1 cellular context compared by ENCODE assay signal in the genomic region with DNA sequence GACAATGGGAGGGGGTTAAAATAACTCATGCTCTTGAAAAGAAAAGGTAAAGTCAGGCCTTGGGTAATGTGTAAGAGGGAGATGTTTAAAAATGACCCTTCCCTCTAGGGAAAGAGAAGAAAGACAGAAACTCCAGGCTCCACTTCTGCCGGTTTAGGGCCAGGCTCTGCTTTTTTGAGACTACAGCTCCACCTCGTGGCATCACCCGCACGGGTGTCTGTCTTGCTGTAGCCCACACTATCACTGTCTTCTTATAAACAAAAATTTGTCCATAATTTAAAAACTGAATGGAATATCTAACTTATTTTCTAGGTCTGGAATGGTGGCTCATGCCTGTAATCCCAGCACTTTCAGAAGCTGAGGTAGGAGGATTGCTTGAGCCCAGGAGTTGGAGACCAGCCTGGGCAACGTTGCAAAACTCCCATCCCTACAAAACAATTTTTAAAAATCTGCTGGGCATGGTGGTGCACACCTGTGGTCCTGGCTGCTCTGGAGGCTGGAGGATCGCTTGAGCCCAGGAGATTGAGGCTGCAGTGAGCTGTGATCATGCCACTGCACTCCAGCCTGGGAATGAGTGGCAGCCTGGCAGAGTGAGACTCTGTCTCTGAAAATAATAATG.
TF ChIP-seq lines count a peak whose summit lies in the region.

No MANE protein-coding gene starts in this region.

TF ChIP-seq in GM23338, 12 proteins besides CTCF, POLR2A, EP300 and RAD21:
- TF ChIP-seq, protein P1, sequence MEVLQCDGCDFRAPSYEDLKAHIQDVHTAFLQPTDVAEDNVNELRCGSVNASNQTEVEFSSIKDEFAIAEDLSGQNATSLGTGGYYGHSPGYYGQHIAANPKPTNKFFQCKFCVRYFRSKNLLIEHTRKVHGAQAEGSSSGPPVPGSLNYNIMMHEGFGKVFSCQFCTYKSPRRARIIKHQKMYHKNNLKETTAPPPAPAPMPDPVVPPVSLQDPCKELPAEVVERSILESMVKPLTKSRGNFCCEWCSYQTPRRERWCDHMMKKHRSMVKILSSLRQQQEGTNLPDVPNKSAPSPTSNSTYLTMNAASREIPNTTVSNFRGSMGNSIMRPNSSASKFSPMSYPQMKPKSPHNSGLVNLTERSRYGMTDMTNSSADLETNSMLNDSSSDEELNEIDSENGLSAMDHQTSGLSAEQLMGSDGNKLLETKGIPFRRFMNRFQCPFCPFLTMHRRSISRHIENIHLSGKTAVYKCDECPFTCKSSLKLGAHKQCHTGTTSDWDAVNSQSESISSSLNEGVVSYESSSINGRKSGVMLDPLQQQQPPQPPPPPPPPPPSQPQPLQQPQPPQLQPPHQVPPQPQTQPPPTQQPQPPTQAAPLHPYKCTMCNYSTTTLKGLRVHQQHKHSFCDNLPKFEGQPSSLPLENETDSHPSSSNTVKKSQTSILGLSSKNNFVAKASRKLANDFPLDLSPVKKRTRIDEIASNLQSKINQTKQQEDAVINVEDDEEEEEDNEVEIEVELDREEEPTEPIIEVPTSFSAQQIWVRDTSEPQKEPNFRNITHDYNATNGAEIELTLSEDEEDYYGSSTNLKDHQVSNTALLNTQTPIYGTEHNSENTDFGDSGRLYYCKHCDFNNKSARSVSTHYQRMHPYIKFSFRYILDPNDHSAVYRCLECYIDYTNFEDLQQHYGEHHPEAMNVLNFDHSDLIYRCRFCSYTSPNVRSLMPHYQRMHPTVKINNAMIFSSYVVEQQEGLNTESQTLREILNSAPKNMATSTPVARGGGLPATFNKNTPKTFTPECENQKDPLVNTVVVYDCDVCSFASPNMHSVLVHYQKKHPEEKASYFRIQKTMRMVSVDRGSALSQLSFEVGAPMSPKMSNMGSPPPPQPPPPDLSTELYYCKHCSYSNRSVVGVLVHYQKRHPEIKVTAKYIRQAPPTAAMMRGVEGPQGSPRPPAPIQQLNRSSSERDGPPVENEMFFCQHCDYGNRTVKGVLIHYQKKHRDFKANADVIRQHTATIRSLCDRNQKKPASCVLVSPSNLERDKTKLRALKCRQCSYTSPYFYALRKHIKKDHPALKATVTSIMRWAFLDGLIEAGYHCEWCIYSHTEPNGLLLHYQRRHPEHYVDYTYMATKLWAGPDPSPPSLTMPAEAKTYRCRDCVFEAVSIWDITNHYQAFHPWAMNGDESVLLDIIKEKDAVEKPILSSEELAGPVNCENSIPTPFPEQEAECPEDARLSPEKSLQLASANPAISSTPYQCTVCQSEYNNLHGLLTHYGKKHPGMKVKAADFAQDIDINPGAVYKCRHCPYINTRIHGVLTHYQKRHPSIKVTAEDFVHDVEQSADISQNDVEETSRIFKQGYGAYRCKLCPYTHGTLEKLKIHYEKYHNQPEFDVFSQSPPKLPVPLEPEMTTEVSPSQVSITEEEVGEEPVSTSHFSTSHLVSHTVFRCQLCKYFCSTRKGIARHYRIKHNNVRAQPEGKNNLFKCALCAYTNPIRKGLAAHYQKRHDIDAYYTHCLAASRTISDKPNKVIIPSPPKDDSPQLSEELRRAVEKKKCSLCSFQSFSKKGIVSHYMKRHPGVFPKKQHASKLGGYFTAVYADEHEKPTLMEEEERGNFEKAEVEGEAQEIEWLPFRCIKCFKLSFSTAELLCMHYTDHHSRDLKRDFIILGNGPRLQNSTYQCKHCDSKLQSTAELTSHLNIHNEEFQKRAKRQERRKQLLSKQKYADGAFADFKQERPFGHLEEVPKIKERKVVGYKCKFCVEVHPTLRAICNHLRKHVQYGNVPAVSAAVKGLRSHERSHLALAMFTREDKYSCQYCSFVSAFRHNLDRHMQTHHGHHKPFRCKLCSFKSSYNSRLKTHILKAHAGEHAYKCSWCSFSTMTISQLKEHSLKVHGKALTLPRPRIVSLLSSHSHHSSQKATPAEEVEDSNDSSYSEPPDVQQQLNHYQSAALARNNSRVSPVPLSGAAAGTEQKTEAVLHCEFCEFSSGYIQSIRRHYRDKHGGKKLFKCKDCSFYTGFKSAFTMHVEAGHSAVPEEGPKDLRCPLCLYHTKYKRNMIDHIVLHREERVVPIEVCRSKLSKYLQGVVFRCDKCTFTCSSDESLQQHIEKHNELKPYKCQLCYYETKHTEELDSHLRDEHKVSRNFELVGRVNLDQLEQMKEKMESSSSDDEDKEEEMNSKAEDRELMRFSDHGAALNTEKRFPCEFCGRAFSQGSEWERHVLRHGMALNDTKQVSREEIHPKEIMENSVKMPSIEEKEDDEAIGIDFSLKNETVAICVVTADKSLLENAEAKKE (CRISPR knock-in tag; IDR thresholded peaks at IDR 0.05): no peak
- TF ChIP-seq EZH2phosphoT487 (IDR thresholded peaks at IDR 0.05; ENCODE audit: unreplicated experiment): no peak
- no peak for TF ChIP-seq ZNF114 (CRISPR knock-in tag; IDR thresholded peaks at IDR 0.05)
- TF ChIP-seq ZNF331 (CRISPR knock-in tag; IDR thresholded peaks at IDR 0.05; ENCODE audit: low read depth): no peak
- TF ChIP-seq EZH2 (IDR thresholded peaks at IDR 0.05; ENCODE audit: low read depth, unreplicated experiment): no peak
- TF ChIP-seq REST (IDR thresholded peaks at IDR 0.05; ENCODE audit: unreplicated experiment): no peak
- TF ChIP-seq POLR2AphosphoS5 (IDR thresholded peaks at IDR 0.05; ENCODE audit: low read depth): no peak
- no peak for TF ChIP-seq STAT1 (IDR thresholded peaks at IDR 0.05; ENCODE audit: unreplicated experiment)
- TF ChIP-seq JUNB (IDR thresholded peaks at IDR 0.05; ENCODE audit: unreplicated experiment): no peak
- TF ChIP-seq CREB1 (CRISPR knock-in tag; IDR thresholded peaks at IDR 0.05; ENCODE audit: low read depth): no peak
- no peak for TF ChIP-seq ETS1 (IDR thresholded peaks at IDR 0.05)
- no peak for TF ChIP-seq NANOG (IDR thresholded peaks at IDR 0.05; ENCODE audit: borderline replicate concordance)
TF ChIP-seq in GM23338: peak in this region for 0.
